17 cellular contexts compared by ENCODE assay signal in genomic region chr5:93512799-93513198, GRCh38.
DNase-seq lines count a peak whose midpoint lies in the region; ATAC-seq and TF ChIP-seq lines count a peak whose summit lies in the region.
"Had no signal": no experiment of that assay in that cellular context is flagged by ENCODE, and none has a peak within 500 bp of the region (broad histone marks: within the 10 kb centered on the region; RNA-seq: fewer than 3 reads in every experiment).

No MANE protein-coding gene starts in this region.

- peak; percentile 6 for DNase-seq in H4 (ENCODE audit: low spot score)
- DNase-seq in amniotic epithelial cell (ENCODE audit: low read depth) = peak; percentile 87
- peak; percentile 59 for DNase-seq in fibroblast of the aortic adventitia (ENCODE audit: low read depth)
- DNase-seq in NCI-H1048 (lab: John Stamatoyannopoulos, UW) = no peak
- DNase-seq: activated CD4-positive, alpha-beta T cell treated with anti-CD3 and anti-CD28 coated beads, Interleukin-2, amount 10 ng/mL, durations not matched to agents 24 days and 14 days; anterior cingulate cortex; COR-L47; effector memory CD4-positive, alpha-beta T cell; hippocampal formation; lower lobe of right lung; NCI-H1092; NCI-H446 treated with DMSO at 0.1 percent for 48 hours; OCI-M1; T-helper 17 cell had no signal

- H3K27me3 ChIP-seq in skeletal muscle satellite cell (ENCODE audit: control insufficient read depth, insufficient read depth, low read length) = no peaks in the 10 kb centered on the region

- ATAC-seq in GM19324 (IDR thresholded peaks at IDR 0.05; ENCODE audit: low FRiP score, unreplicated experiment) (no peak), HG02852 (IDR thresholded peaks at IDR 0.05; ENCODE audit: unreplicated experiment) (no peak)
- ATAC-seq: lower lobe of right lung, T-helper 17 cell had no signal

- peak overlapping the region; percentile 48 for H3K4me2 ChIP-seq in skeletal muscle satellite cell (ENCODE audit: low read length)

- no peaks in the 10 kb centered on the region for H3K9me3 ChIP-seq in skeletal muscle satellite cell (replicated peaks; ENCODE audit: low read length)
- H3K9me3 ChIP-seq: lower lobe of right lung had no signal

- H3K4me3 ChIP-seq in fibroblast of the aortic adventitia (ENCODE audit: low read depth, low read length) = no peak overlapping the region
- no peak overlapping the region for H3K4me3 ChIP-seq in skeletal muscle satellite cell (ENCODE audit: low read length)
- H3K4me3 ChIP-seq: lower lobe of right lung had no signal

- no peak for TF ChIP-seq CTCF in fibroblast of the aortic adventitia (IDR thresholded peaks at IDR 0.05; ENCODE audit: insufficient read depth, low read length)

- H3K4me1 ChIP-seq in skeletal muscle satellite cell (ENCODE audit: control insufficient read depth, insufficient read depth, low read length) = peaks cover 44% of the 10 kb centered on the region
- H3K4me1 ChIP-seq: lower lobe of right lung had no signal

- peak overlapping the region; percentile 72 for H3K9ac ChIP-seq in skeletal muscle satellite cell (ENCODE audit: low read depth, low read length)

- H3K36me3 ChIP-seq in skeletal muscle satellite cell (ENCODE audit: insufficient read depth, low read length) = peaks cover 21% of the 10 kb centered on the region
- H3K36me3 ChIP-seq: lower lobe of right lung had no signal
